9 cellular contexts compared by ENCODE assay signal in genomic region chr14:67513631-67514108, GRCh38. TPM values are rescaled to one million over a fixed set of nuclear protein-coding genes. Genes with fewer than 3 reads are reported as not detected.
DNase-seq lines count a peak whose midpoint lies in the region; ATAC-seq and TF ChIP-seq lines count a peak whose summit lies in the region.
"Had no signal": no experiment of that assay in that cellular context is flagged by ENCODE, and none has a peak within 500 bp of the region (broad histone marks: within the 10 kb centered on the region; RNA-seq: fewer than 3 reads in every experiment).

No MANE protein-coding gene starts in this region.

- in situ Hi-C loops in HAP-1 (cut with MboI; ENCODE audit: low sequenced_read_pairs): no loop called here

- intact Hi-C loops in CD8-positive, alpha-beta T cell (cut with DNase I, micrococcal nuclease): loop anchor here (2.0 to 10.0 kb wide), 3 partner anchors 25 to 181 kb away; partner anchors contain the start of genes RDH11 (in 1 of the 2) and TMEM229B (in 1 of the 2)
- intact Hi-C loops in right cardiac atrium (cut with DNase I): no loop called here

- H3K4me3 ChIP-seq in CD8-positive, alpha-beta T cell (ENCODE audit: low read depth, low read length): no peak overlapping the region
- H3K4me3 ChIP-seq in neural progenitor cell: no peak overlapping the region
- no peak overlapping the region for H3K4me3 ChIP-seq in HAP-1
- no peak overlapping the region for H3K4me3 ChIP-seq in right cardiac atrium (ENCODE audit: low read length)

- H3K4me1 ChIP-seq in CD8-positive, alpha-beta T cell (ENCODE audit: insufficient read depth, low read length): peaks cover 16% of the 10 kb centered on the region
- H3K4me1 ChIP-seq in neural progenitor cell: no peaks in the 10 kb centered on the region
- H3K4me1 ChIP-seq in HAP-1: no peaks in the 10 kb centered on the region
- H3K4me1 ChIP-seq in right cardiac atrium (ENCODE audit: control insufficient read depth, insufficient read depth, low read length): no peaks in the 10 kb centered on the region

- WGBS in right cardiac atrium: 89% methylated on average over 1 of the region's 1 CpG

- DNase-seq in CD8-positive, alpha-beta T cell: no peak
- DNase-seq in NCI-H1694 (lab: John Stamatoyannopoulos, UW) (peak; percentile 28), neural progenitor cell (ENCODE audit: low spot score) (no peak), SIG-M5 treated with dmso at 0.1 percent for 504 hours (lab: John Stamatoyannopoulos, UW; ENCODE audit: unreplicated experiment) (no peak), HAP-1 (ENCODE audit: low spot score in 2 of 2) (no peak), right cardiac atrium (no peak)
- DNase-seq in central memory CD8-positive, alpha-beta T cell (ENCODE audit: low spot score in 2 of 2): no peak
- DNase-seq: SHP77 treated with DMSO at 0.1 percent for 48 hours had no signal

- H3K4me1 Mint-ChIP-seq in CD8-positive, alpha-beta T cell (ENCODE audit: low read depth): peaks cover 36% of the 10 kb centered on the region
- H3K4me1 Mint-ChIP-seq in central memory CD8-positive, alpha-beta T cell: peaks cover 35% of the 10 kb centered on the region
- peaks cover 15% of the 10 kb centered on the region for H3K4me1 Mint-ChIP-seq in neural progenitor cell

- H3K9me3 Mint-ChIP-seq in CD8-positive, alpha-beta T cell: no peaks in the 10 kb centered on the region
- H3K9me3 Mint-ChIP-seq in central memory CD8-positive, alpha-beta T cell: no peaks in the 10 kb centered on the region
- no peaks in the 10 kb centered on the region for H3K9me3 Mint-ChIP-seq in neural progenitor cell

- H3K9me3 ChIP-seq in CD8-positive, alpha-beta T cell (ENCODE audit: low read length): no peaks in the 10 kb centered on the region
- H3K9me3 ChIP-seq in neural progenitor cell (ENCODE audit: low read depth) (no peaks in the 10 kb centered on the region), HAP-1 (no peaks in the 10 kb centered on the region; the same call in 1 of the 2 replicates), right cardiac atrium (ENCODE audit: control insufficient read depth, low read length) (no peaks in the 10 kb centered on the region)

- peak overlapping the region; percentile 89 for H3K27ac Mint-ChIP-seq in CD8-positive, alpha-beta T cell
- H3K27ac Mint-ChIP-seq in central memory CD8-positive, alpha-beta T cell (ENCODE audit: low read depth): peak overlapping the region; percentile 93
- H3K27ac Mint-ChIP-seq in neural progenitor cell: no peak overlapping the region

- H3K79me2 ChIP-seq in neural progenitor cell (ENCODE audit: low read depth): no peaks in the 10 kb centered on the region

- ATAC-seq in CD8-positive, alpha-beta T cell: no peak
- no peak for ATAC-seq in central memory CD8-positive, alpha-beta T cell (replicated peaks; ENCODE audit: extremely low read depth, poor library complexity, severe bottlenecking)
- no peak for ATAC-seq in HG02884 (IDR thresholded peaks at IDR 0.05; ENCODE audit: unreplicated experiment)
- no peak for ATAC-seq in right cardiac atrium

- H3K4me3 Mint-ChIP-seq in CD8-positive, alpha-beta T cell: peak overlapping the region; percentile 91
- peak overlapping the region; percentile 90 for H3K4me3 Mint-ChIP-seq in central memory CD8-positive, alpha-beta T cell
- H3K4me3 Mint-ChIP-seq in neural progenitor cell: peak overlapping the region; percentile 71

- no peaks in the 10 kb centered on the region for H3K27me3 Mint-ChIP-seq in CD8-positive, alpha-beta T cell (ENCODE audit: low read depth)
- no peaks in the 10 kb centered on the region for H3K27me3 Mint-ChIP-seq in central memory CD8-positive, alpha-beta T cell
- H3K27me3 Mint-ChIP-seq in neural progenitor cell (ENCODE audit: insufficient read depth, low read depth): peaks cover 37% of the 10 kb centered on the region

- H4K20me1 ChIP-seq in neural progenitor cell (ENCODE audit: low read depth): no peaks in the 10 kb centered on the region

- no peaks in the 10 kb centered on the region for H3K36me3 ChIP-seq in CD8-positive, alpha-beta T cell (ENCODE audit: insufficient read depth, low read length)
- H3K36me3 ChIP-seq in neural progenitor cell (no peaks in the 10 kb centered on the region), HAP-1 (replicated peaks) (no peaks in the 10 kb centered on the region)

- H3K27me3 ChIP-seq in CD8-positive, alpha-beta T cell (ENCODE audit: insufficient read depth, low read length): no peaks in the 10 kb centered on the region
- H3K27me3 ChIP-seq in neural progenitor cell (peaks cover 78% of the 10 kb centered on the region), HAP-1 (ENCODE audit: low read depth) (no peaks in the 10 kb centered on the region), right cardiac atrium (ENCODE audit: control insufficient read depth, insufficient read depth) (no peaks in the 10 kb centered on the region)

- no peak overlapping the region for H3K4me2 ChIP-seq in neural progenitor cell

- no peak overlapping the region for H3K9ac ChIP-seq in neural progenitor cell

- POLR2A ChIA-PET in CD8-positive, alpha-beta T cell (lab: Charles Lee): interaction anchor here (1.1 to 5.5 kb wide), 3 partner anchors 10 to 86 kb away, joined by 3 to 29 read pairs (median 5); partner anchors contain the start of genes PIGH and TMEM229B

- H2AFZ ChIP-seq in neural progenitor cell (replicated peaks): no peak overlapping the region

- H3K36me3 Mint-ChIP-seq in CD8-positive, alpha-beta T cell: peaks cover 2% of the 10 kb centered on the region
- H3K36me3 Mint-ChIP-seq in central memory CD8-positive, alpha-beta T cell (ENCODE audit: insufficient read depth): no peaks in the 10 kb centered on the region
- H3K36me3 Mint-ChIP-seq in neural progenitor cell: no peaks in the 10 kb centered on the region

- TF ChIP-seq CTCF in CD8-positive, alpha-beta T cell (IDR thresholded peaks at IDR 0.05): no peak
- no peak for TF ChIP-seq CTCF in neural progenitor cell (IDR thresholded peaks at IDR 0.05)

- CTCF ChIA-PET in CD8-positive, alpha-beta T cell (lab: Charles Lee): interaction anchor here (0.6 to 5.9 kb wide), 7 partner anchors 14 to 86 kb away, joined by 3 to 36 read pairs (median 3); no protein-coding TSS in a partner anchor

- no peak overlapping the region for H3K27ac ChIP-seq in CD8-positive, alpha-beta T cell (ENCODE audit: low read depth, low read length)
- H3K27ac ChIP-seq in neural progenitor cell: no peak overlapping the region
- no peak overlapping the region for H3K27ac ChIP-seq in right cardiac atrium (ENCODE audit: low read length)

- peaks cover 22% of the 10 kb centered on the region for H3F3A ChIP-seq in neural progenitor cell (ENCODE audit: low read depth)

RNA-seq across cellular contexts. Expression of gene PLEKHH1, which starts 19.4 kb away (rescaled TPM):
- total RNA-seq in CD8-positive, alpha-beta T cell: under 1 TPM; 0.28 to 0.54 TPM
- 10.1 and 17.6 TPM in 2 replicates for total RNA-seq in neural progenitor cell (ENCODE audit: low replicate concordance)
- total RNA-seq in right cardiac atrium: 1 to 10 TPM; 2.5 to 6.5 (median 4.2) TPM
- polyA plus RNA-seq in right cardiac atrium: 4.0 TPM

RNA-seq across cellular contexts. Expression of gene TMEM229B, which starts 25.1 kb away (rescaled TPM):
- 1 to 10 TPM; 4.5 to 4.8 TPM for total RNA-seq in CD8-positive, alpha-beta T cell
- total RNA-seq in neural progenitor cell (ENCODE audit: low replicate concordance): 0.12 TPM in 1 of 2 replicates, not detected in the other
- 10 to 100 TPM in 1 of 4 donors, 1 to 10 TPM in 3; 1.3 to 11.8 (median 6.6) TPM for total RNA-seq in right cardiac atrium
- polyA plus RNA-seq in right cardiac atrium: 3.6 TPM

Comparison
In these comparisons a context has a peak if more than half of its experiments do, and no peak if none do; other contexts are left out.
1. intact Hi-C loops: an anchor here in CD8-positive, alpha-beta T cell (2.0 to 10.0 kb wide); none called in right cardiac atrium.